In genomic region chr18:41954827-41955613, GRCh38 we compare ENCODE assay signal across 8 cellular contexts.
A peak's percentile ranks its signal among the peaks of the same experiment; 100 is the strongest.
DNase-seq lines count a peak whose midpoint lies in the region; ATAC-seq and TF ChIP-seq lines count a peak whose summit lies in the region.

TSS of gene PIK3C3 (plus strand) at chr18:41955234. CDS start at chr18:41955292, 58 bp downstream.

- no peaks in the 10 kb centered on the region for H3K9me3 ChIP-seq in ES-I3 (ENCODE audit: control insufficient read depth, insufficient read depth, low read length)
- no peaks in the 10 kb centered on the region for H3K9me3 ChIP-seq in HAP-1
- no peaks in the 10 kb centered on the region for H3K9me3 ChIP-seq in MM.1S (replicated peaks; ENCODE audit: insufficient read depth, low read length)

- H3K36me3 ChIP-seq in ES-I3 (ENCODE audit: insufficient read depth, low read length) (no peaks in the 10 kb centered on the region; the same call in 1 of the 2 replicates), HAP-1 (replicated peaks) (peaks cover 11% of the 10 kb centered on the region), MM.1S (replicated peaks; ENCODE audit: insufficient read depth, low read length) (0 out of 2 replicates have a peak, but pooled peaks cover 2% of the 10 kb centered on the region)

- H4K20me1 ChIP-seq in MM.1S (ENCODE audit: insufficient read depth, low read length) = no peaks in the 10 kb centered on the region

- peak within 1 kb of the TSS; percentile 100 for H3K4me3 Mint-ChIP-seq in nephron progenitor cell
- peak within 1 kb of the TSS; percentile 98 to 99 for H3K4me3 Mint-ChIP-seq in stimulated activated naive CD8-positive, alpha-beta T cell treated with anti-CD3 and anti-CD28 coated beads, Interleukin-15, amount 100 ng/mL, for 72 hours

- peaks cover 30% of the 10 kb centered on the region for H3K36me3 Mint-ChIP-seq in nephron progenitor cell (ENCODE audit: low read depth)

- peak within 1 kb of the TSS; percentile 99 for H3K27ac Mint-ChIP-seq in nephron progenitor cell
- H3K27ac Mint-ChIP-seq in stimulated activated naive CD8-positive, alpha-beta T cell treated with anti-CD3 and anti-CD28 coated beads, Interleukin-15, amount 100 ng/mL, for 72 hours = peak within 1 kb of the TSS; percentile 99 to 100

- H3K4me1 Mint-ChIP-seq in nephron progenitor cell = peaks cover 26% of the 10 kb centered on the region
- H3K4me1 Mint-ChIP-seq in stimulated activated naive CD8-positive, alpha-beta T cell treated with anti-CD3 and anti-CD28 coated beads, Interleukin-15, amount 100 ng/mL, for 72 hours = peaks cover 29% of the 10 kb centered on the region

- in situ Hi-C loops in HAP-1 (cut with MboI; ENCODE audit: low sequenced_read_pairs) = no loop called here

- H3K9me3 Mint-ChIP-seq in nephron progenitor cell = no peaks in the 10 kb centered on the region
- H3K9me3 Mint-ChIP-seq in stimulated activated naive CD8-positive, alpha-beta T cell treated with anti-CD3 and anti-CD28 coated beads, Interleukin-15, amount 100 ng/mL, for 72 hours = no peaks in the 10 kb centered on the region

- H3K27ac ChIP-seq in MM.1S (ENCODE audit: low read length) = peak within 1 kb of the TSS; percentile 34; the same call in 1 of the 2 replicates

- peaks cover 41% of the 10 kb centered on the region for H3K27me3 Mint-ChIP-seq in nephron progenitor cell (ENCODE audit: low read depth, poor library complexity)
- peaks cover 8% of the 10 kb centered on the region for H3K27me3 Mint-ChIP-seq in stimulated activated naive CD8-positive, alpha-beta T cell treated with anti-CD3 and anti-CD28 coated beads, Interleukin-15, amount 100 ng/mL, for 72 hours

- no peaks in the 10 kb centered on the region for H3K4me1 ChIP-seq in ES-I3 (ENCODE audit: insufficient read depth, low read length)
- peaks cover 4% of the 10 kb centered on the region for H3K4me1 ChIP-seq in HAP-1
- 0 out of 2 replicates have a peak, but pooled peaks cover 8% of the 10 kb centered on the region for H3K4me1 ChIP-seq in MM.1S (ENCODE audit: low read length)

- DNase-seq in HAP-1 (ENCODE audit: low spot score in 2 of 2) = peak; percentile 93 to 96
- peak; percentile 98 for DNase-seq in MM.1S
- DNase-seq in SIG-M5 (lab: John Stamatoyannopoulos, UW) = peak; percentile 72
- peak; percentile 90 for DNase-seq in activated gamma-delta T cell (lab: John Stamatoyannopoulos, UW)
- DNase-seq in fibroblast of the conjunctiva (ENCODE audit: low read depth) = peak; percentile 98
- peak; percentile 95 for DNase-seq in nephron progenitor cell
- DNase-seq in stimulated activated naive CD8-positive, alpha-beta T cell treated with anti-CD3 and anti-CD28 coated beads, Interleukin-15, amount 100 ng/mL, for 72 hours = peak; percentile 90 to 96

- ATAC-seq in stimulated activated naive CD8-positive, alpha-beta T cell treated with anti-CD3 and anti-CD28 coated beads, Interleukin-15, amount 100 ng/mL, for 72 hours = peak; percentile 97

- H2AFZ ChIP-seq in MM.1S (ENCODE audit: low read length) = peak within 1 kb of the TSS; percentile 98

- H3K27me3 ChIP-seq in HAP-1 (ENCODE audit: low read depth) = peaks cover 5% of the 10 kb centered on the region; the same call in 1 of the 2 replicates
- H3K27me3 ChIP-seq in MM.1S (replicated peaks; ENCODE audit: insufficient read depth, low read length) = no peaks in the 10 kb centered on the region

- no peaks in the 10 kb centered on the region for H3K9me2 ChIP-seq in MM.1S (replicated peaks; ENCODE audit: insufficient read depth, low read length)

- H3K4me2 ChIP-seq in MM.1S (ENCODE audit: low read depth, low read length) = peak within 1 kb of the TSS; percentile 93

- H3F3A ChIP-seq in MM.1S (ENCODE audit: insufficient read depth, low read length) = no peaks in the 10 kb centered on the region

- H3K9ac ChIP-seq in ES-I3 (ENCODE audit: low read depth, low read length) (peak within 1 kb of the TSS; percentile 69), MM.1S (ENCODE audit: low read length) (peak within 1 kb of the TSS; percentile 81)

- peaks cover 47% of the 10 kb centered on the region for H3K79me2 ChIP-seq in MM.1S (ENCODE audit: low read length)

- TF ChIP-seq CTCF in MM.1S (IDR thresholded peaks at IDR 0.05; ENCODE audit: low read length) (no peak), nephron progenitor cell (IDR thresholded peaks at IDR 0.05) (no peak)

- peak within 1 kb of the TSS; percentile 71 for H3K4me3 ChIP-seq in HAP-1
- peak within 1 kb of the TSS; percentile 81 for H3K4me3 ChIP-seq in MM.1S (ENCODE audit: low read length)

Comparison
In these comparisons a context has a peak if more than half of its experiments do, and no peak if none do; other contexts are left out.
1. Peak in every context shown above with its lines: DNase-seq, ATAC-seq, H3K4me3 ChIP-seq and H3K27ac ChIP-seq.